Comparison of ENCODE assay signal across 9 cellular contexts in genomic region chr4:18278244-18278643, GRCh38.
"Had no signal": no experiment of that assay in that cellular context is flagged by ENCODE, and none has a peak within 500 bp of the region (broad histone marks: within the 10 kb centered on the region; RNA-seq: fewer than 3 reads in every experiment).

No MANE protein-coding gene starts in this region.

- H3K4me1 ChIP-seq: HAP-1 had no signal

- H3K36me3 ChIP-seq: HAP-1 had no signal

- H3K4me3 ChIP-seq: HAP-1 had no signal

- H3K27ac ChIP-seq: HL-60 had no signal

- H3K27ac Mint-ChIP-seq: HFFc6, IgD-negative memory B cell had no signal

- DNase-seq: GOT3, H7, HFFc6, KBM-7 had no signal

- H3K9me3 ChIP-seq: HAP-1 had no signal

- H3K4me1 Mint-ChIP-seq: IgD-negative memory B cell had no signal

- ATAC-seq: HCT116, HepG2 had no signal

- H3K4me3 Mint-ChIP-seq: HFFc6, IgD-negative memory B cell had no signal
